Comparison of ENCODE assay signal across 9 cellular contexts in the genomic region with DNA sequence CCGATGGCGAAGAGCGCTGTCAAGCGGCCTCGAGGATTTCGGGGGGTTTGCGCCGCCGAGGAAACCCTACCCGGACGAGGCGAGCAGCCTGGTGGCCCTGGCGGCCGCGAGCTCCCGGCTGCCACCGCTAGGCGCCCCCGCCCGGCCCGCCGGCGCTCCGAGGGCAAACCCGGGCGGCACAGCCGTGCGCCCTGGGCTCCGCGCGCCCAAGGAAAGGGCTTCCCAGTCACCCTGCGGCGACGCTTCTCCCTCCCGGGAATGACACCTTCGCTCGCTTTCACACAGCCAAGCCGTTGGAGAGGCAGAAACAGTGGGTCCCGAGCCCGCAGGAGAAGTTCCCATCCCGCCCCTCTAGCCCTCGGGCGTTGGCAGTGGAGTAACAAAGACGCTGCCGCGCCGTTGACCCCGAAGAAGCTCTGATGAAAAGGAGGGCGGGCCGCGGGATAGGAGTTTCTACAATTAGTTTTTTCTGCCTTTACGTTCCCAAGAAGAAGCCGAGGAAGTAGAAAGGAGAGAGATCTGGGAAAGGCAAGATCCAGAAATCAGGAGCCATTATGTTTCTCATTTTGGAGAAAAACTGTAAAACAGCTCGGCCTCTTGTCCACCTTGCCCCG.
DNase-seq lines count a peak whose midpoint lies in the region; ATAC-seq, FAIRE-seq and TF ChIP-seq lines count a peak whose summit lies in the region.
"Had no signal": no experiment of that assay in that cellular context is flagged by ENCODE, and none has a peak within 500 bp of the region (broad histone marks: within the 10 kb centered on the region; RNA-seq: fewer than 3 reads in every experiment).

No MANE protein-coding gene starts in this region.

- WGBS in gastroesophageal sphincter (ENCODE audit: low coverage in 1 of 2), 2 donors, result 1% methylated on average over 15 to 20 of the region's 55 CpGs
- WGBS in small intestine, 3 donors, result 2 to 4% (median 3%) methylated on average over 54 to 55 of the region's 55 CpGs

- FAIRE-seq in small intestine (lab: Jason Lieb, UNC), result no peak

- no peaks in the 10 kb centered on the region for H4K20me1 ChIP-seq in Karpas-422 (ENCODE audit: insufficient read depth, low read depth, low read length)

- no peak for ATAC-seq in activated CD4-positive, alpha-beta T cell treated with anti-CD3 and anti-CD28 coated beads for 36 hours
- peak; percentile 22 for ATAC-seq in gastroesophageal sphincter

- H3K27me3 Mint-ChIP-seq in activated CD4-positive, alpha-beta T cell treated with anti-CD3 and anti-CD28 coated beads for 36 hours, result peaks cover 83% of the 10 kb centered on the region

- H3K9me2 ChIP-seq in Karpas-422 (replicated peaks; ENCODE audit: insufficient read depth, low read length), result no peaks in the 10 kb centered on the region

- H3K4me3 Mint-ChIP-seq in activated CD4-positive, alpha-beta T cell treated with anti-CD3 and anti-CD28 coated beads for 36 hours, result no peak overlapping the region
- H3K4me3 Mint-ChIP-seq: activated B cell treated with CpG ODN at 0.5 μM for 24 hours had no signal

- no peak overlapping the region for H3K9ac ChIP-seq in Karpas-422 (ENCODE audit: low read length)

- no peaks in the 10 kb centered on the region for H3K9me3 Mint-ChIP-seq in activated CD4-positive, alpha-beta T cell treated with anti-CD3 and anti-CD28 coated beads for 36 hours (ENCODE audit: low read depth)
- H3K9me3 Mint-ChIP-seq: activated B cell treated with CpG ODN at 0.5 μM for 24 hours had no signal

- no peak overlapping the region for H3K27ac ChIP-seq in SJSA1
- H3K27ac ChIP-seq in gastroesophageal sphincter, result no peak overlapping the region
- H3K27ac ChIP-seq in small intestine (ENCODE audit: low read depth in 1 of 2, low read length in 1 of 2), result no peak overlapping the region
- no peak overlapping the region for H3K27ac ChIP-seq in Karpas-422 (ENCODE audit: low read length)

- 0 out of 2 replicates have a peak, but pooled peaks cover 4% of the 10 kb centered on the region for H3K9me3 ChIP-seq in SJSA1 (replicated peaks)
- no peaks in the 10 kb centered on the region for H3K9me3 ChIP-seq in gastroesophageal sphincter
- no peaks in the 10 kb centered on the region for H3K9me3 ChIP-seq in small intestine (ENCODE audit: control insufficient read depth, low read depth)
- H3K9me3 ChIP-seq in Karpas-422 (ENCODE audit: low read length), result no peaks in the 10 kb centered on the region

- H3K4me3 ChIP-seq in SJSA1 (peak overlapping the region; percentile 29), gastroesophageal sphincter (peak overlapping the region in 1 of 2 donors; percentile 37), small intestine (ENCODE audit: low read depth in 1 of 2, low read length in 2 of 2) (no peak overlapping the region), Karpas-422 (ENCODE audit: low read length) (no peak overlapping the region)

- POLR2A ChIA-PET in activated CD4-positive, alpha-beta T cell treated with anti-CD3 and anti-CD28 coated beads for 36 hours (lab: Charles Lee), result no interaction called here

- TF ChIP-seq CTCF in gastroesophageal sphincter (IDR thresholded peaks at IDR 0.05), result peak in 2 of 4 experiments; percentile 27

- H3K79me2 ChIP-seq in Karpas-422 (ENCODE audit: low read length), result no peaks in the 10 kb centered on the region

- H3K27me3 ChIP-seq in SJSA1 (replicated peaks) (no peaks in the 10 kb centered on the region), gastroesophageal sphincter (peaks cover 93% of the 10 kb centered on the region), small intestine (ENCODE audit: control insufficient read depth in 2 of 2, insufficient read depth in 2 of 2, low read length in 2 of 2) (peaks cover 0 to 69% of the 10 kb centered on the region in 2 donors), Karpas-422 (ENCODE audit: low read length) (no peaks in the 10 kb centered on the region)

- H3K4me2 ChIP-seq in Karpas-422 (ENCODE audit: low read depth, low read length, poor library complexity, severe bottlenecking), result no peak overlapping the region

- no peak for TF ChIP-seq POLR2A in gastroesophageal sphincter (IDR thresholded peaks at IDR 0.05)

- H3K36me3 ChIP-seq in SJSA1 (no peaks in the 10 kb centered on the region), gastroesophageal sphincter (no peaks in the 10 kb centered on the region), small intestine (ENCODE audit: control insufficient read depth in 2 of 2, insufficient read depth in 2 of 2, low read length in 2 of 2) (no peaks in the 10 kb centered on the region), Karpas-422 (ENCODE audit: insufficient read depth, low read length) (no peaks in the 10 kb centered on the region)

- CTCF ChIA-PET in activated CD4-positive, alpha-beta T cell treated with anti-CD3 and anti-CD28 coated beads for 36 hours (lab: Charles Lee), result interaction anchor here (0.6 to 2.0 kb wide), 8 partner anchors 9 to 152 kb away, joined by 3 to 7 read pairs (median 3); a partner anchor contains a TSS

- peak; percentile 47 for DNase-seq in activated CD4-positive, alpha-beta T cell treated with anti-CD3 and anti-CD28 coated beads for 36 hours
- no peak for DNase-seq in activated CD4-positive, alpha-beta T cell treated with anti-CD3 and anti-CD28 coated beads, Interleukin-2, amount 50 U/mL, for 1 hour
- DNase-seq in SJSA1 (ENCODE audit: low read depth in 1 of 2, low spot score in 2 of 2) (peak; percentile 53 to 55), small intestine (peak; percentile 10), Karpas-422 (no peak), NCI-H226 (no peak), HuH-7 (ENCODE audit: low spot score) (no peak)
- DNase-seq: activated B cell treated with CpG ODN at 0.5 μM for 24 hours had no signal

- H3K4me1 Mint-ChIP-seq in activated CD4-positive, alpha-beta T cell treated with anti-CD3 and anti-CD28 coated beads for 36 hours, result peaks cover 18% of the 10 kb centered on the region

- H2AFZ ChIP-seq in Karpas-422 (ENCODE audit: low read length), result no peak overlapping the region

- TF ChIP-seq EP300 in gastroesophageal sphincter (IDR thresholded peaks at IDR 0.05), result no peak

- no peaks in the 10 kb centered on the region for H3K36me3 Mint-ChIP-seq in activated CD4-positive, alpha-beta T cell treated with anti-CD3 and anti-CD28 coated beads for 36 hours (ENCODE audit: low read depth)

- intact Hi-C loops in activated CD4-positive, alpha-beta T cell treated with anti-CD3 and anti-CD28 coated beads for 36 hours (cut with DNase I, micrococcal nuclease), result loop anchor here (5.0 kb wide), 2 partner anchors 67 to 82 kb away; no protein-coding TSS in a partner anchor

- peaks cover 41% of the 10 kb centered on the region for H3K4me1 ChIP-seq in SJSA1 (replicated peaks)
- peaks cover 0 to 43% (median 22%) of the 10 kb centered on the region in 3 donors for H3K4me1 ChIP-seq in gastroesophageal sphincter
- peaks cover 0 to 3% of the 10 kb centered on the region in 2 donors for H3K4me1 ChIP-seq in small intestine (ENCODE audit: control insufficient read depth in 2 of 2, insufficient read depth in 1 of 2, low read depth in 1 of 2, low read length in 1 of 2)
- no peaks in the 10 kb centered on the region for H3K4me1 ChIP-seq in Karpas-422 (ENCODE audit: low read length)

- H3K27ac Mint-ChIP-seq in activated CD4-positive, alpha-beta T cell treated with anti-CD3 and anti-CD28 coated beads for 36 hours, result no peak overlapping the region
- H3K27ac Mint-ChIP-seq: activated B cell treated with CpG ODN at 0.5 μM for 24 hours had no signal

Comparison
In these comparisons a context has a peak if more than half of its experiments do, and no peak if none do; other contexts are left out.
1. DNase-seq: peak in activated CD4-positive, alpha-beta T cell treated with anti-CD3 and anti-CD28 coated beads for 36 hours (single experiment), SJSA1 (2 of 2) and small intestine (single experiment); none in activated CD4-positive, alpha-beta T cell treated with anti-CD3 and anti-CD28 coated beads, Interleukin-2, amount 50 U/mL, for 1 hour (single experiment), Karpas-422 (single experiment), NCI-H226 (single experiment) and HuH-7 (single experiment).